In the genomic region with DNA sequence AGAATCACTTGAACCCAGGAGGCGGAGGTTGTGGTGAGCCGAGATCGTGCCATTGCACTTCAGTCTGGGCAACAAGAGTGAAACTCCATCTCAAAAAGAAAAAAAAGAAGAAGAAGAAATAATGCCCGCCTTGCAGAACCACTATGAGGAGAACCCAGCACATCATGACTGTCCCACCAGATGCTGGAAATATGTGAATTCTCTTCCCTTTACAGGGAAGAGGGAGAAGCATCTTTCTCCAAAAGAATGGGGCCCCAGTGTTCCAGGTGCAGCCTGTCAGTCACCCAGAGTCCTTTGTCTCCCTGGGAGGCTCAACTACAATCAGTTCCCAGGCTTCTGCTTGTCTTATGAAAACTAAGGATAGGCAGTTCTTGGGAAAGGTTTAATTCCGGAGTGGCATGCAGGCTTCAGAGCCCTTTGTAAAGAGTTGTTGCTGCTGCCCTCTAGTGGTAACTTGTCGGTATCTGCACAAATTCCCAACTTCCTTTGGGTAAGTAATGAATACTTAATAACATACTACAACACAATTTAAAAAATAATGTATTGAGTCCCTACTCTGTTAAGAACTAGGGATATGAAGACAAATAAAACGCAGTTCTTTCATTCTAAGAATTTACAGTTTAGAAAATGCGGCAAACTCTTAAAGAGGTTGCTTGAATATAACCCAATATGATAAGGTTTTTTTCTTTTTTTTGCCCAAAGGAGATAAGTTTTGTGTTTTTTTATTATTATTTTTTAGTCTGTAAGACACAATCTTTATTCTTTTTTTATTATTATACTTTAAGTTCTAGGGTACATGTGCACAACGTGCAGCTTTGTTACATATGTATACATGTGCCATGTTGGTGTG, we compare ENCODE assay signal across 7 cellular contexts. TPM values are rescaled to one million over a fixed set of nuclear protein-coding genes. Genes with fewer than 3 reads are reported as not detected.
DNase-seq lines count a peak whose midpoint lies in the region; ATAC-seq and TF ChIP-seq lines count a peak whose summit lies in the region.

No MANE protein-coding gene starts in this region.

- H3K9me3 ChIP-seq in RWPE2 (ENCODE audit: severe bottlenecking) (no peaks in the 10 kb centered on the region), right atrium auricular region (no peaks in the 10 kb centered on the region)

- TF ChIP-seq CTCF in RWPE2 (IDR thresholded peaks at IDR 0.05; ENCODE audit: poor library complexity, severe bottlenecking) (peak; percentile 99), right atrium auricular region (IDR thresholded peaks at IDR 0.05) (peak; percentile 70 to 83)

- H3K4me3 ChIP-seq in RWPE2 (ENCODE audit: severe bottlenecking) (no peak overlapping the region), right atrium auricular region (no peak overlapping the region)

- DNase-seq in GF-D8 (lab: John Stamatoyannopoulos, UW), result peak; percentile 22
- peak; percentile 81 for DNase-seq in LoVo (ENCODE audit: low spot score)
- DNase-seq in RWPE2 (ENCODE audit: low spot score), result no peak
- DNase-seq in amygdala (lab: John Stamatoyannopoulos, UW), result peak in 31 of 56 donors; percentile 1 to 78 (median 15)
- no peak for DNase-seq in right atrium auricular region (ENCODE audit: low spot score)
- DNase-seq in sciatic nerve (ENCODE audit: low spot score), result peak; percentile 68

- H3K4me1 ChIP-seq in RWPE2 (ENCODE audit: insufficient read depth, poor library complexity, severe bottlenecking), result no peaks in the 10 kb centered on the region
- H3K4me1 ChIP-seq in right atrium auricular region, result no peaks in the 10 kb centered on the region

- H3K27me3 ChIP-seq in RWPE2 (ENCODE audit: insufficient read depth, poor library complexity, severe bottlenecking) (no peaks in the 10 kb centered on the region), right atrium auricular region (no peaks in the 10 kb centered on the region)

- H3K27ac ChIP-seq in RWPE2 (ENCODE audit: poor library complexity, severe bottlenecking) (no peak overlapping the region), right atrium auricular region (no peak overlapping the region)

- ATAC-seq in RWPE2 (ENCODE audit: low read depth) (peak; percentile 82), sciatic nerve (peak; percentile 44), GM21515 (IDR thresholded peaks at IDR 0.05; ENCODE audit: unreplicated experiment) (no peak)

- intact Hi-C loops in sciatic nerve (cut with DNase I), result no loop called here

- H3K36me3 ChIP-seq in RWPE2 (ENCODE audit: low read depth), result no peaks in the 10 kb centered on the region
- H3K36me3 ChIP-seq in right atrium auricular region, result no peaks in the 10 kb centered on the region

RNA-seq across cellular contexts. Expression of gene TICRR, which starts 18.6 kb away (rescaled TPM):
- total RNA-seq in right atrium auricular region (not detected), sciatic nerve (0.22 TPM)

Comparison
In these comparisons a context has a peak if more than half of its experiments do, and no peak if none do; other contexts are left out.
1. DNase-seq: peak in GF-D8 (single experiment), LoVo (single experiment), amygdala (31 of 56) and sciatic nerve (single experiment); none in RWPE2 (single experiment) and right atrium auricular region (single experiment).